In the genomic region with DNA sequence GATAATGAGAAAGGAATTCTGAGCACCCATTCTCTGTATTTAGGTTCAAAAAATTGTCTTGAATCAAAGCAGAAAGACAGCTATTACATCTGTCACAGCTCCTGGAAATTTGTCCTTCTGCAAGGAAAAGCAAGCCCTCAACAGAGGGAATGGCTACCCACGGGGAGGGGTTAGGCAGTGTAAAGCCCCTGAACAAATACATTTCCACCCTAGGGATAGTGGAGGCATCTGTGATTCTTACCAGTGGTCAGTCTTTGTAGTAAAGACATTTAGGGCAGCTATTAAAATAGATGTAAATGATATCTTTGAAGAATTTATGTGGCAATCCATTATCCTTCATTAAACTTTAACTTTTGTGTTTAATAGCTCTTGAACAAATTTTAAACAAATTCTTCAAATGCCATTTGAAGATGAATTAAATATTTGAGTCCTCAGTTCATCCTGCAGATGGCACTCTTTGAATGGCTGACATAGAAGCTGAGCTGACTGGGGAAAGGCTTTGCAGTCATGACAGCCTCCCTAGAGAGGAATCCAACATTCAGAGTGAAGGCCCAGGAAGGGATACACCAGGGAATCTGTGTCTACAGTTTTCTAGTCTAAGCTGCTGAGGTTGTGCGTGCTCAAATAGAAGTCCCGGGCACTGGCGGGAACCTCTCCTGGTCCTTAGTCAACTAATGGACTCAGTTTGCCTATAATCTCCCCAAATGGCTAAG, we compare ENCODE assay signal across 8 cellular contexts.
DNase-seq lines count a peak whose midpoint lies in the region; ATAC-seq, FAIRE-seq and TF ChIP-seq lines count a peak whose summit lies in the region.

No MANE protein-coding gene starts in this region.

- H3K4me3 ChIP-seq in adrenal gland (no peak overlapping the region), right atrium auricular region (no peak overlapping the region), small intestine (ENCODE audit: low read depth in 1 of 2, low read length in 2 of 2) (no peak overlapping the region)

- H3K27me3 ChIP-seq in adrenal gland (no peaks in the 10 kb centered on the region), right atrium auricular region (no peaks in the 10 kb centered on the region), small intestine (ENCODE audit: control insufficient read depth in 2 of 2, insufficient read depth in 2 of 2, low read length in 2 of 2) (no peaks in the 10 kb centered on the region)

- H3K27ac ChIP-seq in adrenal gland (no peak overlapping the region), right atrium auricular region (no peak overlapping the region), small intestine (ENCODE audit: low read depth in 1 of 2, low read length in 1 of 2) (no peak overlapping the region)

- H3K4me1 ChIP-seq in adrenal gland (replicated peaks in 1 of 2) (no peaks in the 10 kb centered on the region), right atrium auricular region (no peaks in the 10 kb centered on the region), small intestine (ENCODE audit: control insufficient read depth in 2 of 2, insufficient read depth in 1 of 2, low read depth in 1 of 2, low read length in 1 of 2) (no peaks in the 10 kb centered on the region)

- TF ChIP-seq CTCF in adrenal gland (IDR thresholded peaks at IDR 0.05): peak; percentile 53 to 79 (median 68)
- peak; percentile 22 to 66 for TF ChIP-seq CTCF in right atrium auricular region (IDR thresholded peaks at IDR 0.05)

- no peaks in the 10 kb centered on the region for H3K36me3 ChIP-seq in adrenal gland (replicated peaks in 1 of 2)
- no peaks in the 10 kb centered on the region for H3K36me3 ChIP-seq in right atrium auricular region
- H3K36me3 ChIP-seq in small intestine (ENCODE audit: control insufficient read depth in 2 of 2, insufficient read depth in 2 of 2, low read length in 2 of 2): no peaks in the 10 kb centered on the region

- 57 to 72% (median 62%) methylated on average over 4 of the region's 4 CpGs for WGBS in adrenal gland, 4 donors
- WGBS in small intestine, 3 donors: 62 to 72% (median 65%) methylated on average over 4 of the region's 4 CpGs

- no peak for ATAC-seq in HG03196 (IDR thresholded peaks at IDR 0.05; ENCODE audit: unreplicated experiment)

- no peaks in the 10 kb centered on the region for H3K9me3 ChIP-seq in adrenal gland (replicated peaks in 1 of 3)
- no peaks in the 10 kb centered on the region for H3K9me3 ChIP-seq in right atrium auricular region
- H3K9me3 ChIP-seq in small intestine (ENCODE audit: control insufficient read depth, low read depth): no peaks in the 10 kb centered on the region

- intact Hi-C loops in adrenal gland (cut with DNase I): loop anchor here (2.0 to 5.0 kb wide), 3 partner anchors 116 to 206 kb away; no protein-coding TSS in a partner anchor

- no peak for FAIRE-seq in small intestine (lab: Jason Lieb, UNC)

- no peak for TF ChIP-seq POLR2A in adrenal gland (IDR thresholded peaks at IDR 0.05)

- DNase-seq in SKM-1 treated with dmso at 0.1 percent for 144 hours (lab: John Stamatoyannopoulos, UW; ENCODE audit: unreplicated experiment) (peak; percentile 17), SKM-1 (lab: John Stamatoyannopoulos, UW; ENCODE audit: unreplicated experiment) (no peak), NCI-H1930 (lab: John Stamatoyannopoulos, UW) (peak; percentile 64 to 73), adrenal gland (peak; percentile 38 to 63 (median 50)), right atrium auricular region (ENCODE audit: low spot score) (no peak), small intestine (peak; percentile 66), NOMO-1 treated with DMSO at 0.1 percent for 48 hours (lab: John Stamatoyannopoulos, UW; ENCODE audit: unreplicated experiment) (no peak)

Comparison
In these comparisons a context has a peak if more than half of its experiments do, and no peak if none do; other contexts are left out.
1. DNase-seq: peak in SKM-1 treated with dmso at 0.1 percent for 144 hours (single experiment), NCI-H1930 (2 of 2), adrenal gland (7 of 7) and small intestine (single experiment); none in SKM-1 (single experiment), right atrium auricular region (single experiment) and NOMO-1 treated with DMSO at 0.1 percent for 48 hours (single experiment).